Comparison of ENCODE assay signal across 9 cellular contexts in genomic region chr9:2859776-2860379, GRCh38. TPM values are rescaled to one million over a fixed set of nuclear protein-coding genes. Genes with fewer than 3 reads are reported as not detected.
A peak's percentile ranks its signal among the peaks of the same experiment; 100 is the strongest.
DNase-seq lines count a peak whose midpoint lies in the region; ATAC-seq, FAIRE-seq and TF ChIP-seq lines count a peak whose summit lies in the region.
"Had no signal": no experiment of that assay in that cellular context is flagged by ENCODE, and none has a peak within 500 bp of the region (broad histone marks: within the 10 kb centered on the region; RNA-seq: fewer than 3 reads in every experiment).

No MANE protein-coding gene starts in this region.

- in situ Hi-C loops in Caki2 (cut with HindIII; ENCODE audit: low pct_unique_long_range_greater_than_20kb, low sequenced_read_pairs): no loop called here

- WGBS in body of pancreas, 2 donors: 11 to 18% methylated on average over 6 of the region's 6 CpGs

- no peaks in the 10 kb centered on the region for H3K36me3 ChIP-seq in body of pancreas (replicated peaks in 1 of 2; ENCODE audit: insufficient read depth in 1 of 2, low read depth in 2 of 2)
- no peaks in the 10 kb centered on the region for H3K36me3 ChIP-seq in keratinocyte (ENCODE audit: control insufficient read depth in 2 of 2, extremely low read depth in 1 of 2, insufficient read depth in 2 of 2, low read length in 2 of 2)

- no peak overlapping the region for H3K27ac ChIP-seq in body of pancreas
- no peak overlapping the region for H3K27ac ChIP-seq in keratinocyte (ENCODE audit: control insufficient read depth, insufficient read depth, low read length)

- peak; percentile 82 for FAIRE-seq in keratinocyte (lab: Jason Lieb, UNC)

- peak; percentile 23 for DNase-seq in Caki2 (ENCODE audit: low read depth)
- peak; percentile 38 to 82 (median 74) for DNase-seq in NCI-H1417 (lab: John Stamatoyannopoulos, UW)
- peak; percentile 41 for DNase-seq in SW480 (ENCODE audit: low spot score)
- DNase-seq in body of pancreas: peak; percentile 69 to 77 (median 72)
- DNase-seq in keratinocyte (ENCODE audit: low read depth, low spot score): no peak
- peak in 2 of 3 donors; percentile 17 to 40 for DNase-seq in stimulated activated CD4-positive, alpha-beta T cell treated with anti-CD3 and anti-CD28 coated beads, TNF-alpha, amount 100 ng/mL, for 48 hours (ENCODE audit: low read depth in 3 of 3)
- DNase-seq: naive B cell had no signal

- H3K4me2 ChIP-seq in keratinocyte (ENCODE audit: control insufficient read depth, extremely low read depth, insufficient read depth, low read depth, low read length): no peak overlapping the region

- no peaks in the 10 kb centered on the region for H4K20me1 ChIP-seq in keratinocyte (ENCODE audit: control insufficient read depth, extremely low read depth, insufficient read depth, low read length)

- no peaks in the 10 kb centered on the region for H3K9me1 ChIP-seq in keratinocyte (ENCODE audit: control insufficient read depth, extremely low read depth, insufficient read depth, low read length)

- ATAC-seq in GM21717 (IDR thresholded peaks at IDR 0.05; ENCODE audit: unreplicated experiment) (peak; percentile 63), body of pancreas (peak; percentile 64), HG03521 (IDR thresholded peaks at IDR 0.05; ENCODE audit: unreplicated experiment) (no peak)

- TF ChIP-seq POLR2A in body of pancreas (IDR thresholded peaks at IDR 0.05): no peak

- H3K79me2 ChIP-seq in keratinocyte (ENCODE audit: control insufficient read depth, insufficient read depth, low read length): no peaks in the 10 kb centered on the region

- no peak overlapping the region for H3K4me3 ChIP-seq in body of pancreas
- H3K4me3 ChIP-seq in keratinocyte (ENCODE audit: control insufficient read depth in 2 of 3, extremely low read depth in 1 of 3, insufficient read depth in 2 of 3, low read depth in 1 of 3, low read length in 3 of 3): no peak overlapping the region

- dilution Hi-C loops in keratinocyte (cut with MboI; ENCODE audit: extremely low pct_ligation_motif_present, low sequenced_read_pairs): no loop called here

- no peak overlapping the region for H3K9ac ChIP-seq in keratinocyte (ENCODE audit: control insufficient read depth, extremely low read depth, insufficient read depth, low read length)

- H3K9me3 ChIP-seq in body of pancreas (no peaks in the 10 kb centered on the region), keratinocyte (ENCODE audit: control insufficient read depth, low read depth, low read length) (no peaks in the 10 kb centered on the region)

- H3K27me3 ChIP-seq in body of pancreas: no peaks in the 10 kb centered on the region
- H3K27me3 ChIP-seq in keratinocyte (ENCODE audit: control insufficient read depth, extremely low read depth, insufficient read depth, low read length): peaks cover 3% of the 10 kb centered on the region

- peak in 6 of 7 experiments; percentile 41 to 52 (median 50) for TF ChIP-seq CTCF in body of pancreas (IDR thresholded peaks at IDR 0.05)
- TF ChIP-seq CTCF in keratinocyte (optimal IDR thresholded peaks at IDR 0.05 in 1 of 3, IDR thresholded peaks at IDR 0.05 in 1 of 3, conservative IDR thresholded peaks at IDR 0.05 in 1 of 3; ENCODE audit: extremely low read depth in 1 of 3, insufficient read depth in 2 of 3, low read length in 3 of 3): peak; percentile 86 to 89 (median 88)

- H3K4me1 ChIP-seq in body of pancreas: no peaks in the 10 kb centered on the region
- no peaks in the 10 kb centered on the region for H3K4me1 ChIP-seq in keratinocyte (ENCODE audit: control insufficient read depth, extremely low read depth, insufficient read depth, low read length)

- no peak overlapping the region for H2AFZ ChIP-seq in keratinocyte (ENCODE audit: control insufficient read depth, low read length)

- intact Hi-C loops in body of pancreas (cut with DNase I): no loop called here

RNA-seq across cellular contexts. Expression of gene PUM3, which starts 16.0 kb away (rescaled TPM):
- 22.8 and 23.4 TPM in 2 replicates for total RNA-seq in Caki2 (2014; rRNA removed; shearing (Covaris generic); ENCODE audit: low replicate concordance)
- total RNA-seq in body of pancreas: 100 to 1,000 TPM in 1 of 2 donors, 10 to 100 TPM in 1; 24.4 to 116 TPM
- 36.6 to 60.9 TPM (median 55.1 TPM) in 3 replicates for polyA plus RNA-seq in keratinocyte
- 66.9 TPM for polyA plus RNA-seq in keratinocyte (2011; ENCODE audit: low read depth)
- polyA plus RNA-seq in keratinocyte (2011; cell fraction: cytosol; rRNA removed): 30.2 and 45.5 TPM in 2 replicates
- 65.0 and 93.3 TPM in 2 replicates for polyA plus RNA-seq in keratinocyte (2011; cell fraction: nucleus; rRNA removed)
- 45.6 and 49.2 TPM in 2 replicates for polyA plus RNA-seq in keratinocyte (2012; ENCODE audit: low replicate concordance)
- polyA minus RNA-seq in keratinocyte: 18.6 to 47.7 TPM (median 21.6 TPM) in 3 replicates
- 21.7 TPM for polyA minus RNA-seq in keratinocyte (2011; cell fraction: cytosol; rRNA and poly(A)+ RNA removed)
- 34.9 and 59.0 TPM in 2 replicates for polyA minus RNA-seq in keratinocyte (2011; cell fraction: nucleus; rRNA and poly(A)+ RNA removed)
